In the genomic region with DNA sequence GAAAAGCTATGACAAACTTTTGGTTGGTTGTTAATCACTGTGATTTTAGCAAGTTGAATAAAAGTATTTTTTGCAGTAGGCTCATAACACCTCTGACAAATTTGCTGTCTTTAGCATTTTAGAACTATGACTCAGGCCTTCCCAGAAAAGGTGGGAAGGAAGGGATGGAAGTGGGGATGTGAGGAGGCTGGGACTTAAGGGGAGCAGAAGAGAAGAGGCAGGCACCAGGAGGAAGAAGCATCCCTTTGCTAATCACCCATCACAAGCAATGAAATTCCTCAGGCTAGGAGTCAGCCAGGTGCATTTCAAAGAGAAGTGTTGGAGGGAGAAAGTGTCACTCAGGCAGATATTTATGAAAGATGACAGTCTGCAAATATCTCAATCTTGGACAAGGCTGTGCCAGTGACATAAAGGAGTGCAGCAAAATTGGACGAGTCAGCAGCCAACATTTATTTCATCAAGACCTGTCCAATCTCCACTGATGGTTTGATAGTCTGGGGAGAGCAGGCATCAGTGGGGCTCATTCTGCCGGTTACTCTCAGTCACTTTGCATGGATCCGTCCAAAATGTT, we compare ENCODE assay signal across 20 cellular contexts.
"Had no signal": no experiment of that assay in that cellular context is flagged by ENCODE, and none has a peak within 500 bp of the region (broad histone marks: within the 10 kb centered on the region; RNA-seq: fewer than 3 reads in every experiment).

No MANE protein-coding gene starts in this region.

- ATAC-seq: gastrocnemius medialis; left colon; left ventricle myocardium superior; naive thymus-derived CD4-positive, alpha-beta T cell; pancreas; right lobe of liver; stimulated activated effector memory CD8-positive, alpha-beta T cell treated with anti-CD3 and anti-CD28 coated beads, Interleukin-12 subunit alpha, Interleukin-12 subunit beta, amount 100 ng/mL, for 72 hours; stimulated activated naive CD8-positive, alpha-beta T cell treated with anti-CD3 and anti-CD28 coated beads, Interleukin-15, Interleukin-2, amounts not matched to agents 100 U/mL and 50 U/mL, for 24 hours had no signal

- H3K4me1 Mint-ChIP-seq: naive thymus-derived CD4-positive, alpha-beta T cell; nephron progenitor cell; stimulated activated effector memory CD8-positive, alpha-beta T cell treated with anti-CD3 and anti-CD28 coated beads, Interleukin-12 subunit alpha, Interleukin-12 subunit beta, amount 100 ng/mL, for 72 hours had no signal

- H3K9me3 Mint-ChIP-seq: nephron progenitor cell had no signal

- H3K27ac ChIP-seq: epithelial cell of prostate, esophagus muscularis mucosa, gastrocnemius medialis, pancreas, right lobe of liver, tibial artery, upper lobe of left lung, uterus had no signal

- H3K27me3 ChIP-seq: esophagus muscularis mucosa, gastrocnemius medialis, pancreas, right lobe of liver, tibial artery, upper lobe of left lung, uterus had no signal

- H3K36me3 ChIP-seq: esophagus muscularis mucosa, gastrocnemius medialis, pancreas, right lobe of liver, tibial artery, upper lobe of left lung, uterus had no signal

- DNase-seq: effector memory CD4-positive, alpha-beta T cell; gastrocnemius medialis; left colon; left ventricle myocardium superior; mesenchymal stem cell; naive thymus-derived CD4-positive, alpha-beta T cell; nephron progenitor cell; pancreas; right lobe of liver; stimulated activated CD4-positive, alpha-beta T cell treated with anti-CD3 and anti-CD28 coated beads, Interleukin-4, amount 100 ng/mL, for 1 hour; stimulated activated CD8-positive, alpha-beta memory T cell treated with anti-CD3 and anti-CD28 coated beads, Interleukin-4, amount 100 ng/mL, for 48 hours; stimulated activated naive CD8-positive, alpha-beta T cell treated with anti-CD3 and anti-CD28 coated beads, Interleukin-15, Interleukin-2, amounts not matched to agents 100 U/mL and 50 U/mL, for 24 hours; tibial artery; upper lobe of left lung; uterus had no signal

- H3K27ac Mint-ChIP-seq: naive thymus-derived CD4-positive, alpha-beta T cell; nephron progenitor cell; progenitor cell of endocrine pancreas; stimulated activated effector memory CD8-positive, alpha-beta T cell treated with anti-CD3 and anti-CD28 coated beads, Interleukin-12 subunit alpha, Interleukin-12 subunit beta, amount 100 ng/mL, for 72 hours had no signal

- H3K4me3 Mint-ChIP-seq: naive thymus-derived CD4-positive, alpha-beta T cell; nephron progenitor cell; stimulated activated effector memory CD8-positive, alpha-beta T cell treated with anti-CD3 and anti-CD28 coated beads, Interleukin-12 subunit alpha, Interleukin-12 subunit beta, amount 100 ng/mL, for 72 hours had no signal

- H3K4me3 ChIP-seq: esophagus muscularis mucosa, gastrocnemius medialis, lung, pancreas, right lobe of liver, tibial artery, upper lobe of left lung, uterus had no signal

- H3K36me3 Mint-ChIP-seq: naive thymus-derived CD4-positive, alpha-beta T cell; stimulated activated effector memory CD8-positive, alpha-beta T cell treated with anti-CD3 and anti-CD28 coated beads, Interleukin-12 subunit alpha, Interleukin-12 subunit beta, amount 100 ng/mL, for 72 hours had no signal

- H3K4me1 ChIP-seq: esophagus muscularis mucosa, gastrocnemius medialis, pancreas, right lobe of liver, tibial artery, upper lobe of left lung, uterus had no signal
